ENCODE assay signal across 1 cellular context in genomic region chr9:133487331-133487725, GRCh38.
TF ChIP-seq lines count a peak whose summit lies in the region.

No MANE protein-coding gene starts in this region.

TF ChIP-seq in endothelial cell of umbilical vein, 7 proteins besides CTCF, POLR2A, EP300 and RAD21:
- TF ChIP-seq, protein P1, sequence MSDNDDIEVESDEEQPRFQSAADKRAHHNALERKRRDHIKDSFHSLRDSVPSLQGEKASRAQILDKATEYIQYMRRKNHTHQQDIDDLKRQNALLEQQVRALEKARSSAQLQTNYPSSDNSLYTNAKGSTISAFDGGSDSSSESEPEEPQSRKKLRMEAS (IDR thresholded peaks at IDR 0.05; ENCODE audit: insufficient read depth, insufficient read length): no peak
TF ChIP-seq in endothelial cell of umbilical vein: peak in this region for 0.
